Comparison of ENCODE assay signal across 19 cellular contexts in genomic region chr5:148806520-148806931, GRCh38. TPM values are rescaled to one million over a fixed set of nuclear protein-coding genes. Genes with fewer than 3 reads are reported as not detected.
DNase-seq lines count a peak whose midpoint lies in the region; ATAC-seq, FAIRE-seq and TF ChIP-seq lines count a peak whose summit lies in the region.
"Had no signal": no experiment of that assay in that cellular context is flagged by ENCODE, and none has a peak within 500 bp of the region (broad histone marks: within the 10 kb centered on the region; RNA-seq: fewer than 3 reads in every experiment).

No MANE protein-coding gene starts in this region.

- TF ChIP-seq EP300 in K562 (IDR thresholded peaks at IDR 0.05; ENCODE audit: low read length): peak; percentile 85

- no peaks in the 10 kb centered on the region for H3K9me1 ChIP-seq in K562 (ENCODE audit: control insufficient read depth, insufficient read depth, low read length)

- ATAC-seq in CD4-positive, alpha-beta T cell (ENCODE audit: poor library complexity): no peak
- peak; percentile 67 for ATAC-seq in K562
- ATAC-seq in natural killer cell treated with Interleukin-12 subunit alpha and Interleukin-12 subunit beta and Interleukin-15 and Interleukin-18, amount 100 ng/mL, for 72 hours: no peak
- ATAC-seq in HG03135 (IDR thresholded peaks at IDR 0.05; ENCODE audit: unreplicated experiment): no peak
- ATAC-seq in GM18498 (IDR thresholded peaks at IDR 0.05; ENCODE audit: unreplicated experiment): no peak

- no peaks in the 10 kb centered on the region for H3K9me3 Mint-ChIP-seq in CD4-positive, alpha-beta T cell
- no peaks in the 10 kb centered on the region for H3K9me3 Mint-ChIP-seq in natural killer cell treated with Interleukin-12 subunit alpha and Interleukin-12 subunit beta and Interleukin-15 and Interleukin-18, amount 100 ng/mL, for 72 hours

- no peak overlapping the region for H3K9ac ChIP-seq in Loucy (ENCODE audit: low read depth, low read length, poor library complexity, severe bottlenecking)
- no peak overlapping the region for H3K9ac ChIP-seq in K562 (ENCODE audit: insufficient read depth in 1 of 2, low read depth in 2 of 2, low read length in 2 of 2)

- H3K36me3 ChIP-seq in Loucy (ENCODE audit: insufficient read depth, low read length) (no peaks in the 10 kb centered on the region), K562 (ENCODE audit: control insufficient read depth, insufficient read depth, low read length) (no peaks in the 10 kb centered on the region)
- H3K36me3 ChIP-seq: ascending aorta, sigmoid colon, upper lobe of right lung had no signal

- H4K20me1 ChIP-seq in Loucy (ENCODE audit: insufficient read depth, low read length, poor library complexity, severe bottlenecking): no peaks in the 10 kb centered on the region
- no peaks in the 10 kb centered on the region for H4K20me1 ChIP-seq in K562 (replicated peaks; ENCODE audit: control insufficient read depth, insufficient read depth, low read length)

- CTCF ChIA-PET in CD4-positive, alpha-beta T cell (lab: Charles Lee): interaction anchor here (2.0 kb wide), 1 partner anchor 76 kb away, joined by 6 read pairs; no protein-coding TSS in a partner anchor
- CTCF ChIA-PET in K562 (lab: Yijun Ruan, JAX; ENCODE audit: low intra/inter-chr PET ratio) (no interaction called here), GM10248 (lab: Yijun Ruan, JAX) (interaction anchor here (0.7 to 1.3 kb wide), 4 partner anchors 8 to 17 kb away, joined by 3 to 4 read pairs (median 4); no protein-coding TSS in a partner anchor)

- H3K27me3 ChIP-seq in CD4-positive, alpha-beta T cell (ENCODE audit: control insufficient read depth, insufficient read depth, low read length): no peaks in the 10 kb centered on the region
- H3K27me3 ChIP-seq in Loucy (ENCODE audit: insufficient read depth, low read length, poor library complexity, severe bottlenecking) (no peaks in the 10 kb centered on the region), K562 (ENCODE audit: control insufficient read depth in 2 of 2, insufficient read depth in 2 of 2, low read length in 2 of 2) (no peaks in the 10 kb centered on the region)
- H3K27me3 ChIP-seq: ascending aorta, sigmoid colon, upper lobe of right lung had no signal

- no peaks in the 10 kb centered on the region; the same call in 1 of the 2 replicates for H3F3A ChIP-seq in Loucy (ENCODE audit: low read depth)

- 2% methylated on average over 4 of the region's 4 CpGs for WGBS in K562 (ENCODE audit: insufficient coverage, low coverage, missing lambda C conversion rate)

- TF ChIP-seq RAD21 in K562 (CRISPR knock-in tag; conservative IDR thresholded peaks at IDR 0.05 in 1 of 2, IDR thresholded peaks at IDR 0.05 in 1 of 2): peak; percentile 5 to 15; a peak in 1 of 4 replicates

- no peaks in the 10 kb centered on the region for H3K9me2 ChIP-seq in Loucy (replicated peaks; ENCODE audit: low read depth, low read length)

- BruUV-seq in K562 (replicated peaks; lab: Mats Ljungman, UMichigan): no TSS peak

- H3K27ac ChIP-seq in CD4-positive, alpha-beta T cell (ENCODE audit: low read depth, low read length): no peak overlapping the region
- H3K27ac ChIP-seq in K562 (ENCODE audit: extremely low read depth, low read depth, low read length): peak overlapping the region; percentile 67
- H3K27ac ChIP-seq: ascending aorta, RWPE1, sigmoid colon had no signal

- H3K4me2 ChIP-seq in Loucy (ENCODE audit: low read depth, low read length, poor library complexity, severe bottlenecking) (no peak overlapping the region), K562 (ENCODE audit: insufficient read depth, low read length) (peak overlapping the region; percentile 29; the same call in 1 of the 2 replicates)

- intact Hi-C loops in CD4-positive, alpha-beta T cell (cut with DNase I, micrococcal nuclease): no loop called here
- intact Hi-C loops in K562 (cut with micrococcal nuclease): loop anchor here (5.0 kb wide), 1 partner anchor 59 kb away; no protein-coding TSS in a partner anchor

- H3K79me2 ChIP-seq in Loucy (ENCODE audit: insufficient read depth, low read length): no peaks in the 10 kb centered on the region
- H3K79me2 ChIP-seq in K562 (ENCODE audit: control insufficient read depth, insufficient read depth, low read length): no peaks in the 10 kb centered on the region

- no peak overlapping the region for H3K27ac Mint-ChIP-seq in CD4-positive, alpha-beta T cell
- H3K27ac Mint-ChIP-seq in natural killer cell treated with Interleukin-12 subunit alpha and Interleukin-12 subunit beta and Interleukin-15 and Interleukin-18, amount 100 ng/mL, for 72 hours: peak overlapping the region; percentile 14 to 66

- TF ChIP-seq POLR2A in K562 (conservative IDR thresholded peaks at IDR 0.05): no peak

- H3K4me3 Mint-ChIP-seq in CD4-positive, alpha-beta T cell: peak overlapping the region; percentile 12
- H3K4me3 Mint-ChIP-seq in natural killer cell treated with Interleukin-12 subunit alpha and Interleukin-12 subunit beta and Interleukin-15 and Interleukin-18, amount 100 ng/mL, for 72 hours: no peak overlapping the region

- H3K36me3 Mint-ChIP-seq in CD4-positive, alpha-beta T cell (ENCODE audit: low read depth): peaks cover 5% of the 10 kb centered on the region
- H3K36me3 Mint-ChIP-seq in natural killer cell treated with Interleukin-12 subunit alpha and Interleukin-12 subunit beta and Interleukin-15 and Interleukin-18, amount 100 ng/mL, for 72 hours: no peaks in the 10 kb centered on the region

- DNase-seq in CD4-positive, alpha-beta T cell: no peak
- DNase-seq in K562 (ENCODE audit: extremely low read depth in 1 of 4, low spot score in 3 of 4): peak; percentile 64 to 85 (median 72)
- DNase-seq in natural killer cell treated with Interleukin-12 subunit alpha and Interleukin-12 subunit beta and Interleukin-15 and Interleukin-18, amount 100 ng/mL, for 72 hours (ENCODE audit: low spot score): no peak
- DNase-seq in RCC 7860 (ENCODE audit: low spot score): no peak
- DNase-seq in GM10248 (ENCODE audit: extremely low spot score): no peak
- DNase-seq: activated naive CD4-positive, alpha-beta T cell treated with Interleukin-2 at 50 U/mL for 16 hours; cerebellar nuclear complex; effector memory CD4-positive, alpha-beta T cell; NCI-H2081; NCI-H446; sigmoid colon; stimulated activated CD4-positive, alpha-beta T cell treated with anti-CD3 and anti-CD28 coated beads, Interleukin-1b, Interleukin-23, amount 100 ng/mL, for 48 hours; upper lobe of right lung had no signal

- H3K4me1 ChIP-seq in Loucy (ENCODE audit: insufficient read depth, low read length, poor library complexity, severe bottlenecking): peaks cover 58% of the 10 kb centered on the region
- peaks cover 25 to 61% of the 10 kb centered on the region in 2 experiments for H3K4me1 ChIP-seq in K562 (replicated peaks in 1 of 2; ENCODE audit: control insufficient read depth in 2 of 2, insufficient read depth in 2 of 2, low read length in 2 of 2)

- H3K4me3 ChIP-seq in Loucy (ENCODE audit: low read length, poor library complexity, severe bottlenecking) (no peak overlapping the region), K562 (no peak overlapping the region)
- H3K4me3 ChIP-seq: ascending aorta, sigmoid colon, upper lobe of right lung had no signal

- in situ Hi-C loops in K562 (cut with MboI): no loop called here

- no peaks in the 10 kb centered on the region for H3K27me3 Mint-ChIP-seq in CD4-positive, alpha-beta T cell
- peaks cover 0 to 6% of the 10 kb centered on the region in 2 donors for H3K27me3 Mint-ChIP-seq in natural killer cell treated with Interleukin-12 subunit alpha and Interleukin-12 subunit beta and Interleukin-15 and Interleukin-18, amount 100 ng/mL, for 72 hours

- H3K4me1 Mint-ChIP-seq in CD4-positive, alpha-beta T cell (ENCODE audit: low read depth): peaks cover 41% of the 10 kb centered on the region
- peaks cover 36 to 72% of the 10 kb centered on the region in 2 donors for H3K4me1 Mint-ChIP-seq in natural killer cell treated with Interleukin-12 subunit alpha and Interleukin-12 subunit beta and Interleukin-15 and Interleukin-18, amount 100 ng/mL, for 72 hours (ENCODE audit: low read depth in 2 of 2)

- peak overlapping the region; percentile 63; the same call in 1 of the 2 replicates for H2AFZ ChIP-seq in Loucy (ENCODE audit: low read length)
- peak overlapping the region; percentile 36; the same call in 1 of the 2 replicates for H2AFZ ChIP-seq in K562 (ENCODE audit: low read depth, low read length)

- no peaks in the 10 kb centered on the region for H3K9me3 ChIP-seq in CD4-positive, alpha-beta T cell (ENCODE audit: control insufficient read depth, low read length)
- no peaks in the 10 kb centered on the region for H3K9me3 ChIP-seq in Loucy (ENCODE audit: insufficient read depth, low read depth, low read length)
- no peaks in the 10 kb centered on the region for H3K9me3 ChIP-seq in K562 (replicated peaks; ENCODE audit: control insufficient read depth, insufficient read depth, low read depth, low read length)
- H3K9me3 ChIP-seq: ascending aorta, sigmoid colon, upper lobe of right lung had no signal

- FAIRE-seq in K562 (lab: Jason Lieb, UNC) (peak; percentile 86), RCC 7860 (lab: Jason Lieb, UNC) (no peak)
- FAIRE-seq: TTC549 had no signal

- POLR2A ChIA-PET in CD4-positive, alpha-beta T cell (lab: Charles Lee): no interaction called here
- POLR2A ChIA-PET in K562 (lab: Yijun Ruan, JAX): interaction anchor here (0.7 to 1.9 kb wide), 6 partner anchors 12 to 560 kb away, joined by 3 to 5 read pairs (median 4); partner anchors contain the start of gene ADRB2
- POLR2A ChIA-PET in GM10248 (lab: Yijun Ruan, JAX): no interaction called here

- TF ChIP-seq CTCF in CD4-positive, alpha-beta T cell (IDR thresholded peaks at IDR 0.05): no peak
- TF ChIP-seq CTCF in Loucy (conservative IDR thresholded peaks at IDR 0.05; ENCODE audit: low read length) (no peak), K562 (IDR thresholded peaks at IDR 0.05 in 2 of 3, conservative IDR thresholded peaks at IDR 0.05 in 1 of 3; ENCODE audit: insufficient read depth in 2 of 3, low read depth in 1 of 3, low read length in 3 of 3) (no peak), GM10248 (IDR thresholded peaks at IDR 0.05; ENCODE audit: control extremely low read depth, extremely low read depth, low read depth, missing control alignments) (no peak)

RNA-seq across cellular contexts. Expression of gene ADRB2, which starts 19.9 kb away (rescaled TPM):
- 1 to 10 TPM; 1.2 to 1.6 TPM for total RNA-seq in CD4-positive, alpha-beta T cell
- 0.23 and 0.53 TPM in 2 replicates for total RNA-seq in K562 (2011; cell fraction: chromatin; rRNA removed; ENCODE audit: low replicate concordance)
- total RNA-seq in K562 (2011; cell fraction: nucleolus; rRNA removed): 0.26 and 0.50 TPM in 2 replicates
- not detected in 2 replicates for total RNA-seq in K562 (2011; cell fraction: nucleoplasm; rRNA removed)
- total RNA-seq in K562 (2014; rRNA removed) (0.12 TPM in 1 of 2 replicates, not detected in the other), K562 (2014; rRNA removed; fragmentation: Illumina TruSeq; extraction: Trizol) (0.04 TPM in 1 of 2 replicates, not detected in the other), K562 (2015; rRNA removed; fragmentation: Illumina TruSeq; extraction: Trizol) (0.04 and 0.07 TPM in 2 replicates), K562 (2021) (0.04 TPM in 2 replicates)
- polyA plus RNA-seq in K562 (2011; rRNA removed) (0.18 TPM in 1 of 2 replicates, not detected in the other), K562 (2014; fragmentation: Illumina TruSeq; extraction: Trizol) (0.03 TPM in 1 of 2 replicates, not detected in the other), K562 (2014; fragmentation: Nextera tagmentation; extraction: Ambion mirVana) (under 1 TPM in 1 of 2 experiments, not detected in 1; 0.01 TPM), K562 (2014; rRNA removed) (0.07 and 0.09 TPM in 2 replicates)
- 0.18 TPM in 1 of 2 replicates, not detected in the other for polyA plus RNA-seq in K562 (2011; cell fraction: cytosol; rRNA removed)
- polyA plus RNA-seq in K562 (2011; cell fraction: nucleus; rRNA removed): 0.08 and 0.37 TPM in 2 replicates
- polyA plus RNA-seq in K562 (2012): 0.04 TPM in 1 of 2 replicates, not detected in the other
- 0.56 TPM in 1 of 2 replicates, not detected in the other for polyA minus RNA-seq in K562 (2011; rRNA and poly(A)+ RNA removed)
- polyA minus RNA-seq in K562 (2011; cell fraction: cytosol; rRNA and poly(A)+ RNA removed): not detected in 2 replicates
- polyA minus RNA-seq in K562 (2011; cell fraction: nucleus; rRNA and poly(A)+ RNA removed): 0.22 and 0.40 TPM in 2 replicates
- 1 to 10 TPM; 3.8 to 4.4 TPM for total RNA-seq in natural killer cell treated with Interleukin-12 subunit alpha and Interleukin-12 subunit beta and Interleukin-15 and Interleukin-18, amount 100 ng/mL, for 72 hours

Comparison
In these comparisons a context has a peak if more than half of its experiments do, and no peak if none do; other contexts are left out.
1. DNase-seq: peak in K562 (4 of 4); none in CD4-positive, alpha-beta T cell (0 of 10), natural killer cell treated with Interleukin-12 subunit alpha and Interleukin-12 subunit beta and Interleukin-15 and Interleukin-18, amount 100 ng/mL, for 72 hours (single experiment), RCC 7860 (single experiment) and GM10248 (single experiment).